Comparison of ENCODE assay signal across 14 cellular contexts in genomic region chr6:2852921-2853322, GRCh38. TPM values are rescaled to one million over a fixed set of nuclear protein-coding genes. Genes with fewer than 3 reads are reported as not detected.
DNase-seq lines count a peak whose midpoint lies in the region; ATAC-seq, FAIRE-seq and TF ChIP-seq lines count a peak whose summit lies in the region.
"Had no signal": no experiment of that assay in that cellular context is flagged by ENCODE, and none has a peak within 500 bp of the region (broad histone marks: within the 10 kb centered on the region; RNA-seq: fewer than 3 reads in every experiment).

No MANE protein-coding gene starts in this region.

- POLR2A ChIA-PET in A549 (lab: Yijun Ruan, JAX), result no interaction called here
- POLR2A ChIA-PET in CD8-positive, alpha-beta memory T cell (lab: Charles Lee), result no interaction called here
- POLR2A ChIA-PET in SK-N-SH (lab: Yijun Ruan, JAX), result no interaction called here

- no peaks in the 10 kb centered on the region for H3K9me3 Mint-ChIP-seq in CD8-positive, alpha-beta memory T cell

- no peak for TF ChIP-seq CTCF in A549 (IDR thresholded peaks at IDR 0.05)
- no peak for TF ChIP-seq CTCF in SK-N-SH (IDR thresholded peaks at IDR 0.05)

- peaks cover 4% of the 10 kb centered on the region for H3F3A ChIP-seq in SK-N-SH (replicated peaks; ENCODE audit: insufficient read depth)

- peak overlapping the region; percentile 61 for H2BK15ac ChIP-seq in mesenchymal stem cell (ENCODE audit: low read depth, poor library complexity, severe bottlenecking)

- no peaks in the 10 kb centered on the region for H3K9me2 ChIP-seq in SK-N-SH

- no peaks in the 10 kb centered on the region for H3K9me3 ChIP-seq in A549
- no peaks in the 10 kb centered on the region for H3K9me3 ChIP-seq in CD8-positive, alpha-beta memory T cell (ENCODE audit: low read length)
- H3K9me3 ChIP-seq in mesenchymal stem cell (ENCODE audit: control insufficient read depth, low read length), result no peaks in the 10 kb centered on the region
- H3K9me3 ChIP-seq in SK-N-SH, result no peaks in the 10 kb centered on the region
- H3K9me3 ChIP-seq: ovary had no signal

- no peak for TF ChIP-seq RAD21 in A549 (conservative IDR thresholded peaks at IDR 0.05 in 1 of 2, IDR thresholded peaks at IDR 0.05 in 1 of 2)
- TF ChIP-seq RAD21 in SK-N-SH (IDR thresholded peaks at IDR 0.05; ENCODE audit: low read length), result no peak

- peak overlapping the region; percentile 8 for H4K8ac ChIP-seq in mesenchymal stem cell (ENCODE audit: low read length)

- H2BK5ac ChIP-seq in mesenchymal stem cell (ENCODE audit: low read depth, low read length, poor library complexity, severe bottlenecking), result no peak overlapping the region

- H2BK120ac ChIP-seq in mesenchymal stem cell (ENCODE audit: low read depth, low read length), result no peak overlapping the region

- H3K27ac ChIP-seq in A549 (peak overlapping the region; percentile 84 to 94), mesenchymal stem cell (ENCODE audit: low read length, poor library complexity, severe bottlenecking) (no peak overlapping the region), SK-N-SH (ENCODE audit: low read depth in 2 of 2, low read length in 1 of 2) (no peak overlapping the region; a peak in 1 of 4 replicates)
- peak overlapping the region; percentile 85 for H3K27ac ChIP-seq in CD8-positive, alpha-beta memory T cell (ENCODE audit: low read depth, low read length)
- H3K27ac ChIP-seq: C4-2B had no signal

- H3K14ac ChIP-seq in mesenchymal stem cell (ENCODE audit: low read length in 2 of 2), result no peak overlapping the region

- H3K23ac ChIP-seq in mesenchymal stem cell (ENCODE audit: low read length in 2 of 2), result no peak overlapping the region

- peaks cover 52% of the 10 kb centered on the region for H3K4me1 ChIP-seq in A549
- peaks cover 63% of the 10 kb centered on the region for H3K4me1 ChIP-seq in CD8-positive, alpha-beta memory T cell (ENCODE audit: insufficient read depth, low read length)
- H3K4me1 ChIP-seq in mesenchymal stem cell (ENCODE audit: control insufficient read depth, insufficient read depth, low read depth, low read length), result peaks cover 10% of the 10 kb centered on the region
- H3K4me1 ChIP-seq in SK-N-SH (ENCODE audit: control insufficient read depth in 1 of 2, insufficient read depth in 2 of 2, low read depth in 1 of 2, low read length in 1 of 2), result peaks cover 10 to 18% of the 10 kb centered on the region in 2 experiments; a peak in 2 of 4 replicates

- DNase-seq in A549 (ENCODE audit: low read depth in 1 of 2, low spot score in 1 of 2) (no peak), mesenchymal stem cell (no peak), SK-N-SH (no peak), NCI-H1048 (lab: John Stamatoyannopoulos, UW) (no peak), NAMALWA (ENCODE audit: low spot score) (no peak)
- no peak for DNase-seq in CD8-positive, alpha-beta memory T cell
- peak; percentile 56 for DNase-seq in activated CD8-positive, alpha-beta memory T cell treated with anti-CD3 and anti-CD28 coated beads, Interleukin-2, amount 50 U/mL, for 48 hours
- DNase-seq: amniotic stem cell, glutamatergic neuron, left colon, NCI-H2081 had no signal

- no peaks in the 10 kb centered on the region for H3K27me3 ChIP-seq in CD8-positive, alpha-beta memory T cell (ENCODE audit: insufficient read depth, low read length, poor library complexity, severe bottlenecking)
- H3K27me3 ChIP-seq in mesenchymal stem cell (ENCODE audit: control insufficient read depth in 1 of 2, insufficient read depth in 1 of 2, low read length in 2 of 2), result no peaks in the 10 kb centered on the region
- no peaks in the 10 kb centered on the region for H3K27me3 ChIP-seq in SK-N-SH (ENCODE audit: insufficient read depth)
- H3K27me3 ChIP-seq: ovary had no signal

- H2AFZ ChIP-seq in mesenchymal stem cell (ENCODE audit: low read depth, low read length) (no peak overlapping the region), SK-N-SH (ENCODE audit: low read depth) (no peak overlapping the region)

- TF ChIP-seq EP300 in A549 (IDR thresholded peaks at IDR 0.05) (no peak), SK-N-SH (IDR thresholded peaks at IDR 0.05; ENCODE audit: borderline replicate concordance in 1 of 2, low read depth in 1 of 2, low read length in 1 of 2) (no peak)

- CTCF ChIA-PET in A549 (lab: Yijun Ruan, JAX) (interaction anchor here (1.6 kb wide), 1 partner anchor 61 kb away, joined by 3 read pairs; no protein-coding TSS in a partner anchor), SK-N-SH (lab: Yijun Ruan, JAX) (no interaction called here)
- CTCF ChIA-PET in CD8-positive, alpha-beta memory T cell (lab: Charles Lee), result interaction anchor here (1.2 kb wide), 1 partner anchor 45 kb away, joined by 5 read pairs; no protein-coding TSS in a partner anchor

- H3K27ac Mint-ChIP-seq in CD8-positive, alpha-beta memory T cell, result peak overlapping the region in 7 of 8 donors; percentile 33 to 100 (median 84)

- peak overlapping the region in 5 of 7 donors; percentile 10 to 59 (median 22) for H3K4me3 Mint-ChIP-seq in CD8-positive, alpha-beta memory T cell

- H3K36me3 Mint-ChIP-seq in CD8-positive, alpha-beta memory T cell, result peaks cover 0 to 2% (median 1%) of the 10 kb centered on the region in 3 donors

- peak overlapping the region in 1 of 2 experiments; percentile 23 for H2BK12ac ChIP-seq in mesenchymal stem cell (ENCODE audit: low read length in 2 of 2)

- H3K27me3 Mint-ChIP-seq in CD8-positive, alpha-beta memory T cell, result peaks cover 0 to 1% of the 10 kb centered on the region in 2 donors

- no peak overlapping the region for H2AK5ac ChIP-seq in mesenchymal stem cell (ENCODE audit: low read length, severe bottlenecking)

- peaks cover 55 to 71% (median 59%) of the 10 kb centered on the region in 3 donors for H3K4me1 Mint-ChIP-seq in CD8-positive, alpha-beta memory T cell

- H4K91ac ChIP-seq in mesenchymal stem cell (ENCODE audit: low read length), result peak overlapping the region; percentile 19

- no peaks in the 10 kb centered on the region for H4K20me1 ChIP-seq in SK-N-SH (ENCODE audit: insufficient read depth)

- WGBS in A549 (ENCODE audit: missing lambda C conversion rate), result 78% methylated on average over 10 of the region's 10 CpGs
- WGBS in mesenchymal stem cell, result 97% methylated on average over 9 of the region's 10 CpGs
- 100% methylated on average over 4 of the region's 10 CpGs for WGBS in SK-N-SH (ENCODE audit: low lambda C conversion rate)

- no peak overlapping the region for H3K4me3 ChIP-seq in A549
- H3K4me3 ChIP-seq in CD8-positive, alpha-beta memory T cell (ENCODE audit: low read length), result no peak overlapping the region
- no peak overlapping the region for H3K4me3 ChIP-seq in mesenchymal stem cell (ENCODE audit: insufficient read depth in 1 of 2, low read depth in 1 of 2, low read length in 2 of 2)
- H3K4me3 ChIP-seq in SK-N-SH (ENCODE audit: low read depth in 2 of 2, low read length in 1 of 2), result no peak overlapping the region
- H3K4me3 ChIP-seq: ovary had no signal

- H3K79me2 ChIP-seq in SK-N-SH (ENCODE audit: insufficient read depth), result no peaks in the 10 kb centered on the region

- peak overlapping the region in 1 of 2 experiments; percentile 44 for H3K4ac ChIP-seq in mesenchymal stem cell (ENCODE audit: low read depth in 1 of 2, low read length in 2 of 2)

- no peaks in the 10 kb centered on the region for H3K36me3 ChIP-seq in CD8-positive, alpha-beta memory T cell (ENCODE audit: insufficient read depth, low read length)
- H3K36me3 ChIP-seq in mesenchymal stem cell (ENCODE audit: control insufficient read depth in 1 of 2, insufficient read depth in 2 of 2, low read depth in 1 of 2, low read length in 2 of 2), result no peaks in the 10 kb centered on the region
- H3K36me3 ChIP-seq in SK-N-SH (replicated peaks in 1 of 2; ENCODE audit: control insufficient read depth in 1 of 2, insufficient read depth in 2 of 2, low read length in 1 of 2), result no peaks in the 10 kb centered on the region
- H3K36me3 ChIP-seq: ovary had no signal

- FAIRE-seq in A549 (lab: Jason Lieb, UNC), result no peak

- H3K79me1 ChIP-seq in mesenchymal stem cell (replicated peaks; ENCODE audit: low read length, poor library complexity, severe bottlenecking), result no peaks in the 10 kb centered on the region

- no peak overlapping the region for H3K9ac ChIP-seq in mesenchymal stem cell (ENCODE audit: low read length)
- no peak overlapping the region for H3K9ac ChIP-seq in SK-N-SH

- ATAC-seq in A549, result no peak
- no peak for ATAC-seq in GM18519 (IDR thresholded peaks at IDR 0.05; ENCODE audit: low FRiP score, unreplicated experiment)
- ATAC-seq: left colon had no signal

- peak overlapping the region in 1 of 2 experiments; percentile 16 for H3K18ac ChIP-seq in mesenchymal stem cell (ENCODE audit: low read depth in 1 of 2, low read length in 2 of 2)

- H3K4me2 ChIP-seq in A549, result peak overlapping the region; percentile 86; the same call in 2 of the 3 replicates
- no peak overlapping the region for H3K4me2 ChIP-seq in mesenchymal stem cell (ENCODE audit: low read length, poor library complexity, severe bottlenecking)
- H3K4me2 ChIP-seq in SK-N-SH, result no peak overlapping the region

- no peak for TF ChIP-seq POLR2A in A549 (IDR thresholded peaks at IDR 0.05; ENCODE audit: low read length)

TF ChIP-seq in A549, 52 proteins besides CTCF, POLR2A, EP300 and RAD21 (continues in another document):
- TF ChIP-seq JUN (IDR thresholded peaks at IDR 0.05), result no peak

RNA-seq across cellular contexts. Expression of gene SERPINB1, which starts 11.3 kb away (rescaled TPM):
- polyA plus RNA-seq in A549 (2011; rRNA removed) (98.6 and 135 TPM in 2 replicates), A549 (2017; fragmentation: RNase III; extraction: RNeasy Plus Mini Kit Qiagen cat#74134 plus additional on column Dnase treatment) (52.6 to 63.2 TPM (median 52.7 TPM) in 3 replicates), SK-N-SH (2012; rRNA removed) (9.4 and 10.9 TPM in 2 replicates)
- polyA plus RNA-seq in A549 (2012; cell fraction: cytosol; rRNA removed), result 19.2 and 22.3 TPM in 2 replicates
- polyA plus RNA-seq in A549 (2012; cell fraction: nucleus; rRNA removed), result 9.1 and 11.2 TPM in 2 replicates
- polyA minus RNA-seq in A549 (2011; rRNA and poly(A)+ RNA removed), result 39.0 and 42.9 TPM in 2 replicates
- total RNA-seq in CD8-positive, alpha-beta memory T cell, result 10 to 100 TPM; 40.4 to 42.4 TPM
- 103 TPM for polyA plus RNA-seq in CD8-positive, alpha-beta memory T cell
- 22.3 TPM for polyA plus RNA-seq in mesenchymal stem cell (2013, experiment 1 of 2)
- 23.4 TPM for polyA plus RNA-seq in mesenchymal stem cell (2013, experiment 2 of 2)
- polyA plus RNA-seq in SK-N-SH (2012; cell fraction: cytosol; rRNA removed), result 13.1 and 18.2 TPM in 2 replicates
- 5.6 and 10.4 TPM in 2 replicates for polyA plus RNA-seq in SK-N-SH (2012; cell fraction: nucleus; rRNA removed)

RNA-seq across cellular contexts. Expression of gene SERPINB9, which starts 50.2 kb away (rescaled TPM):
- polyA plus RNA-seq in A549 (2011; rRNA removed) (24.7 and 25.7 TPM in 2 replicates), A549 (2017; fragmentation: RNase III; extraction: RNeasy Plus Mini Kit Qiagen cat#74134 plus additional on column Dnase treatment) (8.7 TPM in 3 replicates), SK-N-SH (2012; rRNA removed) (0.19 and 0.28 TPM in 2 replicates)
- polyA plus RNA-seq in A549 (2012; cell fraction: cytosol; rRNA removed), result 8.2 and 9.9 TPM in 2 replicates
- 4.4 and 6.7 TPM in 2 replicates for polyA plus RNA-seq in A549 (2012; cell fraction: nucleus; rRNA removed)
- 26.4 and 31.6 TPM in 2 replicates for polyA minus RNA-seq in A549 (2011; rRNA and poly(A)+ RNA removed)
- total RNA-seq in CD8-positive, alpha-beta memory T cell, result 10 to 100 TPM; 63.5 to 65.1 TPM
- 42.3 TPM for polyA plus RNA-seq in CD8-positive, alpha-beta memory T cell
- 11.1 TPM for polyA plus RNA-seq in mesenchymal stem cell (2013, experiment 1 of 2)
- 11.3 TPM for polyA plus RNA-seq in mesenchymal stem cell (2013, experiment 2 of 2)
- polyA plus RNA-seq in SK-N-SH (2012; cell fraction: cytosol; rRNA removed), result 0.19 and 0.24 TPM in 2 replicates
- 0.19 and 0.23 TPM in 2 replicates for polyA plus RNA-seq in SK-N-SH (2012; cell fraction: nucleus; rRNA removed)

Comparison
In these comparisons a context has a peak if more than half of its experiments do, and no peak if none do; other contexts are left out.
1. H3K27ac ChIP-seq: peak in A549 (2 of 2) and CD8-positive, alpha-beta memory T cell (single experiment); none in mesenchymal stem cell (single experiment) and SK-N-SH (0 of 2).
2. RNA of gene SERPINB9, which starts 50.2 kb away (polyA plus RNA-seq): 42.3 TPM in CD8-positive, alpha-beta memory T cell (single experiment) and 4.4 to 25.7 TPM in A549; 0.19 to 0.28 TPM in SK-N-SH; every median in the first group is over 4 times any median in the second.